In the genomic region with DNA sequence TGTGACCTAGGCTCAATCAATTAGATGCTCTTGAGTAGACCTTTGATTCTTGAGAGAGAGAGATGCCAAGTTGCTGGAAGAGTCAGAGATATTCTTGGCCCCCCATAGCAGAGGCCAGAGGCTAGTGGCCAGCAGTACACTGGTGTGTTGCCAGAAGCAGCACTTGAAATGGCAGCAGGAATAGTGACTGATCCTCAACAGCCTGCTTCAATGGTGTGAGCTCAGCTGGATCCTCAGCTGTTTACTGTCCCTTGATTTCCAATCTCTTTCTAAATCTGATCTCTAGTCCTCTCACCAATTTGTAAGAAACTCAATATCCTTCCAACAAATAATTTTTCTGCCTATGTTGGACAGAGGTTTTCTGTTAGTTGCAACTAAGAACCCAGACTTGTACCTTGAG, we compare ENCODE assay signal across 16 cellular contexts.
A peak's percentile ranks its signal among the peaks of the same experiment; 100 is the strongest.
DNase-seq lines count a peak whose midpoint lies in the region; ATAC-seq and TF ChIP-seq lines count a peak whose summit lies in the region.
"Had no signal": no experiment of that assay in that cellular context is flagged by ENCODE, and none has a peak within 500 bp of the region (broad histone marks: within the 10 kb centered on the region; RNA-seq: fewer than 3 reads in every experiment).

No MANE protein-coding gene starts in this region.

- H3K4me1 ChIP-seq in SK-N-SH (ENCODE audit: control insufficient read depth in 1 of 2, insufficient read depth in 2 of 2, low read depth in 1 of 2, low read length in 1 of 2): peaks cover 3 to 34% of the 10 kb centered on the region in 2 experiments
- peaks cover 5% of the 10 kb centered on the region for H3K4me1 ChIP-seq in right cardiac atrium (ENCODE audit: control insufficient read depth, insufficient read depth, low read length)
- peaks cover 2 to 4% of the 10 kb centered on the region in 2 donors for H3K4me1 ChIP-seq in aorta (ENCODE audit: control insufficient read depth in 1 of 2, insufficient read depth in 2 of 2, low read length in 2 of 2)
- H3K4me1 ChIP-seq: right lobe of liver had no signal

- H3K36me3 ChIP-seq in SK-N-SH (replicated peaks in 1 of 2; ENCODE audit: control insufficient read depth in 1 of 2, insufficient read depth in 2 of 2, low read length in 1 of 2) (no peaks in the 10 kb centered on the region), aorta (ENCODE audit: control insufficient read depth in 1 of 2, insufficient read depth in 2 of 2, low read length in 1 of 2) (no peaks in the 10 kb centered on the region)
- H3K36me3 ChIP-seq: right lobe of liver had no signal

- no peak overlapping the region for H3K4me2 ChIP-seq in SK-N-SH

- H3K9ac ChIP-seq in SK-N-SH: no peak overlapping the region

- H3K9me3 ChIP-seq in SK-N-SH (no peaks in the 10 kb centered on the region), right cardiac atrium (ENCODE audit: control insufficient read depth, low read length) (no peaks in the 10 kb centered on the region), aorta (ENCODE audit: control insufficient read depth, low read length) (no peaks in the 10 kb centered on the region)
- H3K9me3 ChIP-seq: right lobe of liver had no signal

- no peaks in the 10 kb centered on the region for H3K79me2 ChIP-seq in SK-N-SH (ENCODE audit: insufficient read depth)

- ATAC-seq in SK-N-SH treated with all-trans-retinoic acid at 6 μM for 48 hours (no peak), right cardiac atrium (peak; percentile 52 to 64), sciatic nerve (peak; percentile 11), aorta (ENCODE audit: low FRiP score) (peak; percentile 67)
- ATAC-seq: stimulated activated naive B cell treated with anti-CD40 and anti-IgM and Interleukin-4, amounts not matched to agents 10 μg/mL and 1 μg/mL and 100 μg/mL, for 72 hours had no signal

- no peaks in the 10 kb centered on the region for H3K27me3 ChIP-seq in SK-N-SH (ENCODE audit: insufficient read depth)
- no peaks in the 10 kb centered on the region for H3K27me3 ChIP-seq in right cardiac atrium (ENCODE audit: control insufficient read depth, insufficient read depth)
- H3K27me3 ChIP-seq in aorta (ENCODE audit: control insufficient read depth in 1 of 2, insufficient read depth in 2 of 2, low read length in 1 of 2): no peaks in the 10 kb centered on the region
- H3K27me3 ChIP-seq: right lobe of liver had no signal

- POLR2A ChIA-PET in SK-N-SH (lab: Yijun Ruan, JAX): no interaction called here

- no peaks in the 10 kb centered on the region for H3K9me2 ChIP-seq in SK-N-SH

- H3K27ac ChIP-seq in SK-N-SH (ENCODE audit: low read depth in 2 of 2, low read length in 1 of 2) (peak overlapping the region; percentile 81 to 97), right cardiac atrium (ENCODE audit: low read length) (peak overlapping the region; percentile 5), aorta (ENCODE audit: low read depth in 1 of 2, low read length in 2 of 2) (peak overlapping the region in 1 of 2 donors; percentile 78)

- no peak for TF ChIP-seq CTCF in SK-N-SH (IDR thresholded peaks at IDR 0.05)

- no peak overlapping the region for H3K4me3 ChIP-seq in SK-N-SH (ENCODE audit: low read depth in 2 of 2, low read length in 1 of 2)
- H3K4me3 ChIP-seq in right cardiac atrium (ENCODE audit: low read length): no peak overlapping the region
- no peak overlapping the region for H3K4me3 ChIP-seq in aorta (ENCODE audit: low read length in 2 of 2)
- H3K4me3 ChIP-seq: right lobe of liver had no signal

- CTCF ChIA-PET in SK-N-SH (lab: Yijun Ruan, JAX): no interaction called here

- DNase-seq in SK-N-SH: no peak
- DNase-seq in right cardiac atrium: peak; percentile 25 to 68 (median 66)
- no peak for DNase-seq in sciatic nerve (ENCODE audit: low spot score)
- no peak for DNase-seq in aorta
- no peak for DNase-seq in ACHN
- DNase-seq in NCI-H2107 (lab: John Stamatoyannopoulos, UW): no peak
- no peak for DNase-seq in NOMO-1 treated with dmso at 0.1 percent for 144 hours (lab: John Stamatoyannopoulos, UW; ENCODE audit: unreplicated experiment)
- DNase-seq: 8988T; activated CD4-positive, alpha-beta T cell treated with anti-CD3 and anti-CD28 coated beads for 48 hours; H9; NCI-H774; nephron progenitor cell; right lobe of liver; SHP77; stimulated activated naive B cell treated with anti-CD40 and anti-IgM and Interleukin-4, amounts not matched to agents 10 μg/mL and 1 μg/mL and 100 μg/mL, for 72 hours had no signal

- no peak overlapping the region for H2AFZ ChIP-seq in SK-N-SH (ENCODE audit: low read depth)

- in situ Hi-C loops in ACHN (cut with HindIII; ENCODE audit: low pct_ligation_motif_present, low pct_unique_long_range_greater_than_20kb, low sequenced_read_pairs): no loop called here

- TF ChIP-seq EP300 in SK-N-SH (IDR thresholded peaks at IDR 0.05; ENCODE audit: borderline replicate concordance in 1 of 2, low read depth in 1 of 2, low read length in 1 of 2): no peak

- TF ChIP-seq RAD21 in SK-N-SH (IDR thresholded peaks at IDR 0.05; ENCODE audit: low read length): no peak

- H4K20me1 ChIP-seq in SK-N-SH (ENCODE audit: insufficient read depth): no peaks in the 10 kb centered on the region

- H3F3A ChIP-seq in SK-N-SH (replicated peaks; ENCODE audit: insufficient read depth): peaks cover 20% of the 10 kb centered on the region

- intact Hi-C loops in right cardiac atrium (cut with DNase I): no loop called here
- intact Hi-C loops in sciatic nerve (cut with DNase I): no loop called here
- intact Hi-C loops in aorta (cut with DNase I): no loop called here

TF ChIP-seq in SK-N-SH, 30 proteins besides CTCF, POLR2A, EP300 and RAD21:
- no peak for TF ChIP-seq JUND (IDR thresholded peaks at IDR 0.05)
- TF ChIP-seq, protein P1, sequence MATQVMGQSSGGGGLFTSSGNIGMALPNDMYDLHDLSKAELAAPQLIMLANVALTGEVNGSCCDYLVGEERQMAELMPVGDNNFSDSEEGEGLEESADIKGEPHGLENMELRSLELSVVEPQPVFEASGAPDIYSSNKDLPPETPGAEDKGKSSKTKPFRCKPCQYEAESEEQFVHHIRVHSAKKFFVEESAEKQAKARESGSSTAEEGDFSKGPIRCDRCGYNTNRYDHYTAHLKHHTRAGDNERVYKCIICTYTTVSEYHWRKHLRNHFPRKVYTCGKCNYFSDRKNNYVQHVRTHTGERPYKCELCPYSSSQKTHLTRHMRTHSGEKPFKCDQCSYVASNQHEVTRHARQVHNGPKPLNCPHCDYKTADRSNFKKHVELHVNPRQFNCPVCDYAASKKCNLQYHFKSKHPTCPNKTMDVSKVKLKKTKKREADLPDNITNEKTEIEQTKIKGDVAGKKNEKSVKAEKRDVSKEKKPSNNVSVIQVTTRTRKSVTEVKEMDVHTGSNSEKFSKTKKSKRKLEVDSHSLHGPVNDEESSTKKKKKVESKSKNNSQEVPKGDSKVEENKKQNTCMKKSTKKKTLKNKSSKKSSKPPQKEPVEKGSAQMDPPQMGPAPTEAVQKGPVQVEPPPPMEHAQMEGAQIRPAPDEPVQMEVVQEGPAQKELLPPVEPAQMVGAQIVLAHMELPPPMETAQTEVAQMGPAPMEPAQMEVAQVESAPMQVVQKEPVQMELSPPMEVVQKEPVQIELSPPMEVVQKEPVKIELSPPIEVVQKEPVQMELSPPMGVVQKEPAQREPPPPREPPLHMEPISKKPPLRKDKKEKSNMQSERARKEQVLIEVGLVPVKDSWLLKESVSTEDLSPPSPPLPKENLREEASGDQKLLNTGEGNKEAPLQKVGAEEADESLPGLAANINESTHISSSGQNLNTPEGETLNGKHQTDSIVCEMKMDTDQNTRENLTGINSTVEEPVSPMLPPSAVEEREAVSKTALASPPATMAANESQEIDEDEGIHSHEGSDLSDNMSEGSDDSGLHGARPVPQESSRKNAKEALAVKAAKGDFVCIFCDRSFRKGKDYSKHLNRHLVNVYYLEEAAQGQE (IDR thresholded peaks at IDR 0.05; ENCODE audit: low read depth, low read length): 0 out of 2 replicates have a peak, but pooled peaks have one; percentile 12

TF ChIP-seq in SK-N-SH treated with all-trans-retinoic acid at 6 μM for 48 hours, 23 proteins besides CTCF, POLR2A, EP300 and RAD21:
- TF ChIP-seq ARNTL (CRISPR knock-in tag; IDR thresholded peaks at IDR 0.05; ENCODE audit: borderline replicate concordance, low read depth): no peak
- TF ChIP-seq CREB5 (CRISPR knock-in tag; IDR thresholded peaks at IDR 0.05; ENCODE audit: low read depth): no peak
- no peak for TF ChIP-seq ZNF70 (CRISPR knock-in tag; IDR thresholded peaks at IDR 0.05)
- no peak for TF ChIP-seq ISL1 (CRISPR knock-in tag; IDR thresholded peaks at IDR 0.05)
- TF ChIP-seq CSDC2 (CRISPR knock-in tag; IDR thresholded peaks at IDR 0.05): no peak
- TF ChIP-seq ZNF565 (CRISPR knock-in tag; conservative IDR thresholded peaks at IDR 0.05; ENCODE audit: low read depth): no peak
- TF ChIP-seq ZFP30 (CRISPR knock-in tag; IDR thresholded peaks at IDR 0.05): no peak
- TF ChIP-seq RARB (CRISPR knock-in tag; IDR thresholded peaks at IDR 0.05): no peak
- no peak for TF ChIP-seq OSR1 (CRISPR knock-in tag; IDR thresholded peaks at IDR 0.05)
- TF ChIP-seq PATZ1 (CRISPR knock-in tag; IDR thresholded peaks at IDR 0.05; ENCODE audit: borderline replicate concordance): no peak
- no peak for TF ChIP-seq GLIS3 (CRISPR knock-in tag; IDR thresholded peaks at IDR 0.05)

Comparison
In these comparisons a context has a peak if more than half of its experiments do, and no peak if none do; other contexts are left out.
1. DNase-seq: peak in right cardiac atrium (3 of 3); none in SK-N-SH (single experiment), sciatic nerve (single experiment), aorta (0 of 2), ACHN (single experiment), NCI-H2107 (single experiment) and NOMO-1 treated with dmso at 0.1 percent for 144 hours (single experiment).